In genomic region chr7:130063036-130063435, GRCh38 we compare ENCODE assay signal across 8 cellular contexts. TPM values are rescaled to one million over a fixed set of nuclear protein-coding genes. Genes with fewer than 3 reads are reported as not detected.
DNase-seq lines count a peak whose midpoint lies in the region; ATAC-seq, FAIRE-seq and TF ChIP-seq lines count a peak whose summit lies in the region.

No MANE protein-coding gene starts in this region.

- no peak overlapping the region for H4K5ac ChIP-seq in mesendoderm (ENCODE audit: low read length)

- H3K18ac ChIP-seq in mesendoderm (ENCODE audit: low read length), result no peak overlapping the region

- H4K8ac ChIP-seq in mesendoderm (ENCODE audit: low read depth, low read length), result no peak overlapping the region

- H2AK5ac ChIP-seq in mesendoderm (ENCODE audit: low read length), result no peak overlapping the region

- no peaks in the 10 kb centered on the region for H3K27me3 ChIP-seq in bronchial epithelial cell (ENCODE audit: control insufficient read depth, insufficient read depth, low read length)
- H3K27me3 ChIP-seq in mesendoderm (ENCODE audit: insufficient read depth, low read length, poor library complexity), result no peaks in the 10 kb centered on the region

- no peak overlapping the region for H2BK15ac ChIP-seq in mesendoderm (replicated peaks; ENCODE audit: low read depth)

- no peaks in the 10 kb centered on the region for H3K36me3 Mint-ChIP-seq in activated B cell treated with CpG ODN at 0.5 μM for 24 hours (ENCODE audit: low read depth)

- no peak overlapping the region for H3K4ac ChIP-seq in mesendoderm (ENCODE audit: low read depth, low read length)

- H3K4me3 ChIP-seq in bronchial epithelial cell (ENCODE audit: low read depth, low read length), result no peak overlapping the region
- H3K4me3 ChIP-seq in mesendoderm (ENCODE audit: low read length), result no peak overlapping the region

- CTCF ChIA-PET in GM10248 (lab: Yijun Ruan, JAX), result interaction anchor here (0.8 to 1.9 kb wide), 13 partner anchors 9 to 699 kb away, joined by 3 to 13 read pairs (median 3); partner anchors contain the start of gene ZC3HC1
- CTCF ChIA-PET in activated B cell treated with CpG ODN at 0.5 μM for 24 hours (lab: Charles Lee), result interaction anchor here (0.5 to 1.4 kb wide), 3 partner anchors 9 to 695 kb away, joined by 3 to 5 read pairs (median 5); no protein-coding TSS in a partner anchor

- ATAC-seq in activated B cell treated with CpG ODN at 0.5 μM for 24 hours (ENCODE audit: low read depth) (peak; percentile 67), HG03520 (IDR thresholded peaks at IDR 0.05; ENCODE audit: unreplicated experiment) (no peak), GM18511 (IDR thresholded peaks at IDR 0.05; ENCODE audit: unreplicated experiment) (no peak)
- peak; percentile 72 for ATAC-seq in stimulated activated naive CD8-positive, alpha-beta T cell treated with anti-CD3 and anti-CD28 coated beads, Interleukin-15, Interleukin-2, amounts not matched to agents 100 U/mL and 50 U/mL, for 24 hours

- H3K9ac ChIP-seq in mesendoderm (ENCODE audit: low read length), result no peak overlapping the region

- H3K27ac ChIP-seq in mesendoderm (ENCODE audit: low read depth, low read length), result no peak overlapping the region

- H3K4me1 ChIP-seq in mesendoderm (ENCODE audit: control insufficient read depth, low read depth, low read length), result no peaks in the 10 kb centered on the region

- H3K79me1 ChIP-seq in mesendoderm (ENCODE audit: low read length), result no peaks in the 10 kb centered on the region

- no peak overlapping the region for H2BK120ac ChIP-seq in mesendoderm (ENCODE audit: low read depth, low read length)

- DNase-seq in GM10248 (ENCODE audit: extremely low spot score), result no peak
- peak; percentile 26 for DNase-seq in NCI-H1092 treated with DMSO at 0.1 percent for 48 hours (lab: John Stamatoyannopoulos, UW)
- DNase-seq in activated B cell treated with CpG ODN at 0.5 μM for 24 hours, result peak; percentile 48
- DNase-seq in bronchial epithelial cell (ENCODE audit: low read depth), result no peak
- DNase-seq in mesendoderm, result peak; percentile 75
- DNase-seq in stimulated activated naive CD8-positive, alpha-beta T cell treated with anti-CD3 and anti-CD28 coated beads, Interleukin-15, Interleukin-2, amounts not matched to agents 100 U/mL and 50 U/mL, for 24 hours, result peak; percentile 87

- H3K79me2 ChIP-seq in mesendoderm (ENCODE audit: control insufficient read depth, insufficient read depth, low read length), result no peaks in the 10 kb centered on the region

- intact Hi-C loops in activated B cell treated with CpG ODN at 0.5 μM for 24 hours (cut with micrococcal nuclease), result loop anchor here (1.0 kb wide), 2 partner anchors 695 to 769 kb away; no protein-coding TSS in a partner anchor

- H3K56ac ChIP-seq in mesendoderm (ENCODE audit: low read length), result no peak overlapping the region

- no peaks in the 10 kb centered on the region for H3K36me3 ChIP-seq in bronchial epithelial cell (ENCODE audit: control insufficient read depth, insufficient read depth, low read length)
- H3K36me3 ChIP-seq in mesendoderm (ENCODE audit: control insufficient read depth, insufficient read depth, low read length), result no peaks in the 10 kb centered on the region

- H2BK5ac ChIP-seq in mesendoderm (ENCODE audit: low read length), result no peak overlapping the region

- peaks cover 7% of the 10 kb centered on the region for H3K27me3 Mint-ChIP-seq in activated B cell treated with CpG ODN at 0.5 μM for 24 hours

- no peaks in the 10 kb centered on the region for H3K4me1 Mint-ChIP-seq in activated B cell treated with CpG ODN at 0.5 μM for 24 hours

- WGBS in mesendoderm (ENCODE audit: extremely low coverage, insufficient coverage, low lambda C conversion rate), result no CpG with 5 or more reads among the region's 2 CpGs

- no peak overlapping the region for H3K4me3 Mint-ChIP-seq in activated B cell treated with CpG ODN at 0.5 μM for 24 hours

- FAIRE-seq in bronchial epithelial cell (lab: Jason Lieb, UNC), result no peak

- H3K23ac ChIP-seq in mesendoderm (ENCODE audit: low read length), result no peak overlapping the region

- peak; percentile 79 for TF ChIP-seq CTCF in GM10248 (IDR thresholded peaks at IDR 0.05; ENCODE audit: control extremely low read depth, extremely low read depth, low read depth, missing control alignments)
- TF ChIP-seq CTCF in activated B cell treated with CpG ODN at 0.5 μM for 24 hours (IDR thresholded peaks at IDR 0.05), result peak; percentile 47
- TF ChIP-seq CTCF in bronchial epithelial cell (IDR thresholded peaks at IDR 0.05; ENCODE audit: insufficient read depth, low read length, severe bottlenecking), result peak; percentile 68

- H3K9me3 Mint-ChIP-seq in activated B cell treated with CpG ODN at 0.5 μM for 24 hours, result no peaks in the 10 kb centered on the region

- H3K27ac Mint-ChIP-seq in activated B cell treated with CpG ODN at 0.5 μM for 24 hours, result no peak overlapping the region

- POLR2A ChIA-PET in GM10248 (lab: Yijun Ruan, JAX) (no interaction called here), activated B cell treated with CpG ODN at 0.5 μM for 24 hours (lab: Charles Lee) (interaction anchor here (0.6 kb wide), 1 partner anchor 889 kb away, joined by 4 read pairs; no protein-coding TSS in a partner anchor)

- no peak overlapping the region for H3K4me2 ChIP-seq in mesendoderm (ENCODE audit: low read length)

RNA-seq across cellular contexts. Expression of gene KLHDC10, which starts 7.3 kb away (rescaled TPM):
- total RNA-seq in activated B cell treated with CpG ODN at 0.5 μM for 24 hours (17.2 and 21.0 TPM in 2 replicates), bronchial epithelial cell (21.3 and 28.9 TPM in 2 replicates)
- polyA plus RNA-seq in mesendoderm (2013, experiment 1 of 2), result 6.6 TPM
- 6.7 TPM for polyA plus RNA-seq in mesendoderm (2013, experiment 2 of 2)

RNA-seq across cellular contexts. Expression of gene ZC3HC1, which starts 11.9 kb away (rescaled TPM):
- total RNA-seq in activated B cell treated with CpG ODN at 0.5 μM for 24 hours (23.0 and 28.8 TPM in 2 replicates), bronchial epithelial cell (7.1 and 8.2 TPM in 2 replicates)
- 25.1 TPM for polyA plus RNA-seq in mesendoderm (2013, experiment 1 of 2)
- polyA plus RNA-seq in mesendoderm (2013, experiment 2 of 2), result 24.5 TPM

Comparison
In these comparisons a context has a peak if more than half of its experiments do, and no peak if none do; other contexts are left out.
1. DNase-seq: peak in NCI-H1092 treated with DMSO at 0.1 percent for 48 hours (single experiment), activated B cell treated with CpG ODN at 0.5 μM for 24 hours (single experiment), mesendoderm (single experiment) and stimulated activated naive CD8-positive, alpha-beta T cell treated with anti-CD3 and anti-CD28 coated beads, Interleukin-15, Interleukin-2, amounts not matched to agents 100 U/mL and 50 U/mL, for 24 hours (single experiment); none in GM10248 (single experiment) and bronchial epithelial cell (single experiment).
2. ATAC-seq: peak in activated B cell treated with CpG ODN at 0.5 μM for 24 hours (single experiment) and stimulated activated naive CD8-positive, alpha-beta T cell treated with anti-CD3 and anti-CD28 coated beads, Interleukin-15, Interleukin-2, amounts not matched to agents 100 U/mL and 50 U/mL, for 24 hours (single experiment); none in HG03520 (single experiment) and GM18511 (single experiment).
3. Peak in every context shown above with its lines, with median percentiles within 50 percentile points of each other: CTCF ChIP-seq.